25 cellular contexts compared by ENCODE assay signal in the genomic region with DNA sequence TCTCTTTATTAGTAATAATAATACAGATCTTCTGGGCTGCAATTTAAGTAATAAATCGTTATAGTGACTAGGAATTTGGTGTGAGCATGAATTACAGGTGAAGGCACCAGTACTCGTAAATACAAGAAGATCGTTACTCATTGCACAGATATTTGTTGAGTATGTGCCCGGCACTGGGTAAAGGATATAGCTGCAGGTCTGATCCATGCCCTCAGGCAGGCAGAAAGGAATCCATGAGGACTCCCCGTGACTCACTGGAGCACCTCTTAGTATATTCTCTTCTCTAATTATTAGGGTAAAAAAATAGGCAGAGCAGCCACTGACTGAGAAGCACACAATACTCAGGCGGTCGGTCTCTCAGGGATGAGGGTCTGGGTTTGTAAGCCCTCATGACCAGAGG.
"Had no signal": no experiment of that assay in that cellular context is flagged by ENCODE, and none has a peak within 500 bp of the region (broad histone marks: within the 10 kb centered on the region; RNA-seq: fewer than 3 reads in every experiment).

No MANE protein-coding gene starts in this region.

- H3K4me1 Mint-ChIP-seq: natural killer cell; stimulated activated memory B cell treated with anti-CD40 and anti-IgM and Interleukin-4, amounts not matched to agents 10 μg/mL and 1 μg/mL and 100 μg/mL, for 72 hours had no signal

- H3K4me3 ChIP-seq: gastrocnemius medialis, lower lobe of right lung, ovary, psoas muscle, sigmoid colon, thoracic aorta, tibial nerve, upper lobe of right lung, vagina had no signal

- H3K27me3 ChIP-seq: gastrocnemius medialis, ovary, sigmoid colon, tibial nerve, upper lobe of right lung, vagina had no signal

- H3K36me3 Mint-ChIP-seq: natural killer cell; stimulated activated memory B cell treated with anti-CD40 and anti-IgM and Interleukin-4, amounts not matched to agents 10 μg/mL and 1 μg/mL and 100 μg/mL, for 72 hours had no signal

- H3K27ac Mint-ChIP-seq: effector memory CD8-positive, alpha-beta T cell; natural killer cell; stimulated activated memory B cell treated with anti-CD40 and anti-IgM and Interleukin-4, amounts not matched to agents 10 μg/mL and 1 μg/mL and 100 μg/mL, for 72 hours; stimulated activated naive CD8-positive, alpha-beta T cell treated with anti-CD3 and anti-CD28 coated beads, Interleukin-15, Interleukin-2, amounts not matched to agents 100 ng/mL and 50 ng/mL, for 24 hours had no signal

- H3K27me3 Mint-ChIP-seq: effector memory CD8-positive, alpha-beta T cell; stimulated activated memory B cell treated with anti-CD40 and anti-IgM and Interleukin-4, amounts not matched to agents 10 μg/mL and 1 μg/mL and 100 μg/mL, for 72 hours; stimulated activated naive CD8-positive, alpha-beta T cell treated with anti-CD3 and anti-CD28 coated beads, Interleukin-15, Interleukin-2, amounts not matched to agents 100 ng/mL and 50 ng/mL, for 24 hours had no signal

- H3K9me3 Mint-ChIP-seq: effector memory CD8-positive, alpha-beta T cell; stimulated activated naive CD8-positive, alpha-beta T cell treated with anti-CD3 and anti-CD28 coated beads, Interleukin-15, Interleukin-2, amounts not matched to agents 100 ng/mL and 50 ng/mL, for 24 hours had no signal

- DNase-seq: cortex of kidney; effector memory CD8-positive, alpha-beta T cell; gastrocnemius medialis; head of caudate nucleus; kidney glomerular epithelial cell; left colon; left ventricle myocardium superior; lower lobe of right lung; natural killer cell; occipital lobe; ovary; posterior cingulate gyrus; psoas muscle; right cardiac atrium; sigmoid colon; stimulated activated CD4-positive, alpha-beta T cell treated with anti-CD3 and anti-CD28 coated beads, Interleukin-2, amount 100 ng/mL, for 24 hours; stimulated activated CD4-positive, alpha-beta T cell treated with anti-CD3 and anti-CD28 coated beads, Interleukin-4, amount 100 ng/mL, for 4 hours; upper lobe of right lung had no signal

- ATAC-seq: effector memory CD8-positive, alpha-beta T cell; gastrocnemius medialis; left colon; left ventricle myocardium superior; lower lobe of right lung; natural killer cell; psoas muscle; right cardiac atrium; upper lobe of right lung had no signal

- H3K9me3 ChIP-seq: gastrocnemius medialis, lower lobe of right lung, ovary, psoas muscle, sigmoid colon, thoracic aorta, tibial nerve, upper lobe of right lung, vagina had no signal

- H3K4me1 ChIP-seq: gastrocnemius medialis, lower lobe of right lung, psoas muscle, sigmoid colon, tibial nerve, upper lobe of right lung, vagina had no signal

- H3K36me3 ChIP-seq: gastrocnemius medialis, lower lobe of right lung, ovary, sigmoid colon, thoracic aorta, tibial nerve, upper lobe of right lung, vagina had no signal

- H3K4me3 Mint-ChIP-seq: effector memory CD8-positive, alpha-beta T cell; natural killer cell; stimulated activated memory B cell treated with anti-CD40 and anti-IgM and Interleukin-4, amounts not matched to agents 10 μg/mL and 1 μg/mL and 100 μg/mL, for 72 hours; stimulated activated naive CD8-positive, alpha-beta T cell treated with anti-CD3 and anti-CD28 coated beads, Interleukin-15, Interleukin-2, amounts not matched to agents 100 ng/mL and 50 ng/mL, for 24 hours had no signal

- H3K27ac ChIP-seq: gastrocnemius medialis, lower lobe of right lung, ovary, psoas muscle, sigmoid colon, thoracic aorta, tibial nerve, upper lobe of right lung, vagina had no signal

- FAIRE-seq: endometrium, islet of Langerhans had no signal
